In genomic region chr3:193704431-193704830, GRCh38 we compare ENCODE assay signal across 1 cellular context.
TF ChIP-seq lines count a peak whose summit lies in the region.

No MANE protein-coding gene starts in this region.

TF ChIP-seq in WTC11, 78 proteins besides CTCF, POLR2A, EP300 and RAD21 (continued from another document):
- no peak for TF ChIP-seq ZSCAN18 (CRISPR knock-in tag; IDR thresholded peaks at IDR 0.05)
- TF ChIP-seq FOXP4 (CRISPR knock-in tag; IDR thresholded peaks at IDR 0.05): no peak
- TF ChIP-seq E2F1 (CRISPR knock-in tag; IDR thresholded peaks at IDR 0.05): no peak
- TF ChIP-seq ZNF416 (CRISPR knock-in tag; IDR thresholded peaks at IDR 0.05): no peak
TF ChIP-seq in WTC11: peak in this region for 0.
